Comparison of ENCODE assay signal across 22 cellular contexts in the genomic region with DNA sequence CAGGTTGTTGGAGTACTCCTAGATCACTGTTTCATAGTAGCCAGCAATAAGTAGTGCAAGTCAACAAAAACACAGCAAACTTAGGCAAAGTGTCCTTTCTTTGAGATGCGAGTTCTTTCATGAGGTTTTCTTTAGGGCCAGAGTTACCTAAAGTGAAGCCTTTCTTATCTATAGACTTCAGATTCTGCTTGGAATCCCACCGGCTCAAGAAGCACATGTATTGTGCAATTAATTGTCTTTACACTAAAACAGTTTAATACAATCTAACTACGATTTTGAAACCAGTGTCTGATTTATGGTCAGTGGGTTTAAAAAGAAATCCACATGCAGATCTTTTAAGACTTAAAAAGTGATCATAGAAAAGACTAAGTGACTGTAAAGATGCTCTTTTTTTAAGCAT. TPM values are rescaled to one million over a fixed set of nuclear protein-coding genes. Genes with fewer than 3 reads are reported as not detected.
A peak's percentile ranks its signal among the peaks of the same experiment; 100 is the strongest.
DNase-seq lines count a peak whose midpoint lies in the region; ATAC-seq, FAIRE-seq and TF ChIP-seq lines count a peak whose summit lies in the region.
"Had no signal": no experiment of that assay in that cellular context is flagged by ENCODE, and none has a peak within 500 bp of the region (broad histone marks: within the 10 kb centered on the region; RNA-seq: fewer than 3 reads in every experiment).

No MANE protein-coding gene starts in this region.

- H2BK15ac ChIP-seq in H1 (ENCODE audit: low read length): no peak overlapping the region

- H2BK20ac ChIP-seq in H1 (ENCODE audit: low read length): no peak overlapping the region

- H3K27me3 ChIP-seq in PC-3 (ENCODE audit: low read length): no peaks in the 10 kb centered on the region
- peaks cover 7 to 34% (median 24%) of the 10 kb centered on the region in 4 experiments for H3K27me3 ChIP-seq in H1 (replicated peaks in 1 of 4; ENCODE audit: control insufficient read depth in 3 of 4, extremely low read depth in 1 of 4, insufficient read depth in 3 of 4, low read length in 3 of 4)
- H3K27me3 ChIP-seq in psoas muscle (ENCODE audit: insufficient read depth in 3 of 3, low read length in 2 of 3): no peaks in the 10 kb centered on the region
- H3K27me3 ChIP-seq: gastroesophageal sphincter, pancreas, upper lobe of left lung had no signal

- H3K9me3 Mint-ChIP-seq in natural killer cell treated with Interleukin-12 subunit alpha and Interleukin-12 subunit beta and Interleukin-15 and Interleukin-18, amount 100 ng/mL, for 72 hours: no peaks in the 10 kb centered on the region
- H3K9me3 Mint-ChIP-seq in natural killer cell (no peaks in the 10 kb centered on the region), type B pancreatic cell (no peaks in the 10 kb centered on the region)
- H3K9me3 Mint-ChIP-seq in activated naive CD4-positive, alpha-beta T cell treated with anti-CD3 and anti-CD28 coated beads, Interleukin-2, amount 10 ng/mL, durations not matched to agents 7 days and 5 days: no peaks in the 10 kb centered on the region
- H3K9me3 Mint-ChIP-seq: naive B cell, WTC11 had no signal

- H3K36me3 ChIP-seq in PC-3 (ENCODE audit: low read depth, low read length) (no peaks in the 10 kb centered on the region), H1 (ENCODE audit: control insufficient read depth in 2 of 4, insufficient read depth in 4 of 4, low read length in 3 of 4) (no peaks in the 10 kb centered on the region), psoas muscle (ENCODE audit: insufficient read depth in 1 of 2, low read depth in 1 of 2) (no peaks in the 10 kb centered on the region)
- H3K36me3 ChIP-seq: gastroesophageal sphincter, left ventricle myocardium inferior, pancreas, spleen, upper lobe of left lung had no signal

- no peak overlapping the region for H3K4ac ChIP-seq in H1 (replicated peaks; ENCODE audit: insufficient read length, low read depth, low read length)

- peak overlapping the region; percentile 12 for H3K4me3 Mint-ChIP-seq in natural killer cell treated with Interleukin-12 subunit alpha and Interleukin-12 subunit beta and Interleukin-15 and Interleukin-18, amount 100 ng/mL, for 72 hours
- H3K4me3 Mint-ChIP-seq in natural killer cell (no peak overlapping the region), type B pancreatic cell (no peak overlapping the region)
- H3K4me3 Mint-ChIP-seq in activated naive CD4-positive, alpha-beta T cell treated with anti-CD3 and anti-CD28 coated beads, Interleukin-2, amount 10 ng/mL, durations not matched to agents 7 days and 5 days: no peak overlapping the region

- H3K56ac ChIP-seq in H1 (replicated peaks; ENCODE audit: insufficient read length, low read depth, low read length): no peak overlapping the region

- TF ChIP-seq POLR2A in H1 (IDR thresholded peaks at IDR 0.05; ENCODE audit: control extremely low read depth in 1 of 2, low read depth in 2 of 2, low read length in 2 of 2): no peak

- H4K8ac ChIP-seq in H1 (ENCODE audit: extremely low read depth, insufficient read depth, low read length): no peak overlapping the region

- no peak overlapping the region for H3K27ac ChIP-seq in PC-3 (ENCODE audit: low read length)
- no peak overlapping the region for H3K27ac ChIP-seq in H1 (ENCODE audit: low read depth, low read length)
- H3K27ac ChIP-seq in psoas muscle: no peak overlapping the region
- H3K27ac ChIP-seq: gastroesophageal sphincter, left ventricle myocardium inferior, pancreas, upper lobe of left lung had no signal

- no peak for TF ChIP-seq EP300 in H1 (IDR thresholded peaks at IDR 0.05; ENCODE audit: borderline replicate concordance in 1 of 2, low read depth in 2 of 2, low read length in 2 of 2)

- TF ChIP-seq CTCF in natural killer cell (IDR thresholded peaks at IDR 0.05) (no peak), PC-3 (conservative IDR thresholded peaks at IDR 0.05; ENCODE audit: low read depth, low read length) (no peak), H1 (IDR thresholded peaks at IDR 0.05; ENCODE audit: control extremely low read depth in 1 of 3, insufficient read depth in 1 of 3, low read depth in 1 of 3, low read length in 3 of 3) (no peak), psoas muscle (IDR thresholded peaks at IDR 0.05) (no peak), type B pancreatic cell (conservative IDR thresholded peaks at IDR 0.05) (no peak)

- H2AFZ ChIP-seq in PC-3 (ENCODE audit: low read length) (no peak overlapping the region), H1 (ENCODE audit: low read length) (no peak overlapping the region)

- H3F3A ChIP-seq in PC-3 (ENCODE audit: low read length, unreplicated experiment): no peaks in the 10 kb centered on the region

- H3K4me2 ChIP-seq in PC-3 (ENCODE audit: low read length) (peak overlapping the region; percentile 99), H1 (ENCODE audit: insufficient read depth in 1 of 2, low read depth in 2 of 2, low read length in 2 of 2) (no peak overlapping the region)

- H3K9me2 ChIP-seq in PC-3 (replicated peaks; ENCODE audit: low read length): no peaks in the 10 kb centered on the region

- H4K5ac ChIP-seq in H1 (ENCODE audit: insufficient read length, low read depth, low read length): no peak overlapping the region

- no peak overlapping the region for H3K14ac ChIP-seq in H1 (ENCODE audit: insufficient read length)

- H3K23me2 ChIP-seq in H1 (ENCODE audit: low read depth, low read length): peaks cover 14% of the 10 kb centered on the region

- H3K79me1 ChIP-seq in H1 (ENCODE audit: low read depth, low read length): no peaks in the 10 kb centered on the region

- ATAC-seq in natural killer cell treated with Interleukin-12 subunit alpha and Interleukin-12 subunit beta and Interleukin-15 and Interleukin-18, amount 100 ng/mL, for 72 hours: no peak
- ATAC-seq in natural killer cell (no peak), PC-3 (no peak), psoas muscle (no peak)
- ATAC-seq: gastroesophageal sphincter, pancreas, right cardiac atrium, WTC11 had no signal

- no peaks in the 10 kb centered on the region for H3K9me3 ChIP-seq in PC-3 (ENCODE audit: low read length)
- no peaks in the 10 kb centered on the region for H3K9me3 ChIP-seq in H1 (ENCODE audit: insufficient read depth in 2 of 2, low read depth in 1 of 2, low read length in 1 of 2)
- no peaks in the 10 kb centered on the region for H3K9me3 ChIP-seq in psoas muscle
- H3K9me3 ChIP-seq: gastroesophageal sphincter, left ventricle myocardium inferior, pancreas, spleen had no signal

- intact Hi-C loops in natural killer cell (cut with micrococcal nuclease) (no loop called here), PC-3 (cut with micrococcal nuclease) (loop anchor here (2.0 kb wide), 1 partner anchor 27 kb away; no protein-coding TSS in a partner anchor), psoas muscle (cut with DNase I) (no loop called here)

- H3K27ac Mint-ChIP-seq in natural killer cell treated with Interleukin-12 subunit alpha and Interleukin-12 subunit beta and Interleukin-15 and Interleukin-18, amount 100 ng/mL, for 72 hours: no peak overlapping the region
- H3K27ac Mint-ChIP-seq in natural killer cell: no peak overlapping the region
- H3K27ac Mint-ChIP-seq in activated naive CD4-positive, alpha-beta T cell treated with anti-CD3 and anti-CD28 coated beads, Interleukin-2, amount 10 ng/mL, durations not matched to agents 7 days and 5 days: no peak overlapping the region
- no peak overlapping the region for H3K27ac Mint-ChIP-seq in type B pancreatic cell

- H3K36me3 Mint-ChIP-seq in natural killer cell treated with Interleukin-12 subunit alpha and Interleukin-12 subunit beta and Interleukin-15 and Interleukin-18, amount 100 ng/mL, for 72 hours: no peaks in the 10 kb centered on the region
- H3K36me3 Mint-ChIP-seq in natural killer cell (no peaks in the 10 kb centered on the region), type B pancreatic cell (no peaks in the 10 kb centered on the region)
- H3K36me3 Mint-ChIP-seq in activated naive CD4-positive, alpha-beta T cell treated with anti-CD3 and anti-CD28 coated beads, Interleukin-2, amount 10 ng/mL, durations not matched to agents 7 days and 5 days: peaks cover 5% of the 10 kb centered on the region
- H3K36me3 Mint-ChIP-seq: naive B cell, WTC11 had no signal

- H3K18ac ChIP-seq in H1 (ENCODE audit: extremely low read depth, low read length): no peak overlapping the region

- no peak for DNase-seq in natural killer cell treated with Interleukin-12 subunit alpha and Interleukin-12 subunit beta and Interleukin-15 and Interleukin-18, amount 100 ng/mL, for 72 hours (ENCODE audit: low spot score)
- DNase-seq in natural killer cell (no peak), PC-3 (no peak), H1 (ENCODE audit: low read depth in 1 of 2, low spot score in 2 of 2) (no peak), psoas muscle (no peak), NCI-H1930 (lab: John Stamatoyannopoulos, UW) (no peak), type B pancreatic cell (ENCODE audit: extremely low spot score, unreplicated experiment) (no peak)
- no peak for DNase-seq in activated naive CD4-positive, alpha-beta T cell treated with anti-CD3 and anti-CD28 coated beads, Interleukin-2, amount 10 ng/mL, durations not matched to agents 7 days and 5 days
- DNase-seq: cerebellar nuclear complex, GDM1, H7, KG1, left ventricle myocardium inferior, naive B cell, NCI-H1436 treated with DMSO at 0.1 percent for 48 hours, pancreas, right cardiac atrium, SHP77, spleen, upper lobe of left lung had no signal

- H3K4me1 Mint-ChIP-seq in natural killer cell treated with Interleukin-12 subunit alpha and Interleukin-12 subunit beta and Interleukin-15 and Interleukin-18, amount 100 ng/mL, for 72 hours (ENCODE audit: low read depth in 2 of 2): peaks cover 17 to 36% of the 10 kb centered on the region in 2 donors
- H3K4me1 Mint-ChIP-seq in natural killer cell (peaks cover 38 to 52% of the 10 kb centered on the region in 2 donors), type B pancreatic cell (ENCODE audit: unreplicated experiment) (peaks cover 26% of the 10 kb centered on the region)
- H3K4me1 Mint-ChIP-seq in activated naive CD4-positive, alpha-beta T cell treated with anti-CD3 and anti-CD28 coated beads, Interleukin-2, amount 10 ng/mL, durations not matched to agents 7 days and 5 days: peaks cover 48% of the 10 kb centered on the region

- H4K91ac ChIP-seq in H1 (replicated peaks; ENCODE audit: insufficient read length, low read length): no peak overlapping the region

- no peak overlapping the region for H2BK120ac ChIP-seq in H1 (replicated peaks; ENCODE audit: low read depth, low read length)

- CTCF ChIA-PET in PC-3 (lab: Charles Lee) (no interaction called here), H1 (lab: Charles Lee; ENCODE audit: partially characterized antibody) (interaction anchor here (0.9 to 7.9 kb wide), 7 partner anchors 11 to 42 kb away, joined by 3 to 91 read pairs (median 4); no protein-coding TSS in a partner anchor)
- CTCF ChIA-PET in activated naive CD4-positive, alpha-beta T cell treated with anti-CD3 and anti-CD28 coated beads, Interleukin-2, amount 10 ng/mL, durations not matched to agents 7 days and 5 days (lab: Charles Lee): interaction anchor here (0.6 to 7.2 kb wide), 3 partner anchors 24 to 37 kb away, joined by 3 to 62 read pairs (median 3); no protein-coding TSS in a partner anchor

- H3K9ac ChIP-seq in PC-3 (ENCODE audit: low read length): no peak overlapping the region
- H3K9ac ChIP-seq in H1 (replicated peaks in 1 of 4; ENCODE audit: extremely low read depth in 1 of 4, low read depth in 3 of 4, low read length in 3 of 4): no peak overlapping the region

- no TSS peak for BruUV-seq in PC-3 (replicated peaks; lab: Mats Ljungman, UMichigan)

- no peak overlapping the region for H2BK5ac ChIP-seq in H1 (ENCODE audit: low read depth, low read length)

- H2BK12ac ChIP-seq in H1 (ENCODE audit: low read depth, low read length): no peak overlapping the region

- no peak overlapping the region for H3K4me3 ChIP-seq in PC-3 (ENCODE audit: low read length)
- H3K4me3 ChIP-seq in H1 (ENCODE audit: extremely low read depth in 1 of 4, insufficient read depth in 2 of 4, low read depth in 3 of 4, low read length in 4 of 4): no peak overlapping the region
- peak overlapping the region; percentile 73 for H3K4me3 ChIP-seq in psoas muscle
- H3K4me3 ChIP-seq: pancreas, spleen, upper lobe of left lung had no signal

- POLR2A ChIA-PET in PC-3 (lab: Charles Lee; ENCODE audit: unreplicated experiment): no interaction called here
- POLR2A ChIA-PET in H1 (lab: Charles Lee; ENCODE audit: partially characterized antibody): no interaction called here

- 69% methylated on average over 3 of the region's 3 CpGs; no CpG with 5 or more reads in 1 of the 2 experiments for WGBS in H1 (ENCODE audit: extremely low coverage in 1 of 2, insufficient coverage in 1 of 2, insufficient read length in 1 of 2, insufficient replicate concordance in 2 of 2, low coverage in 1 of 2, low lambda C conversion rate in 2 of 2, missing lambda C conversion rate in 1 of 2), 2 experiments
- WGBS in psoas muscle, 3 donors: 68 to 77% (median 70%) methylated on average over 3 of the region's 3 CpGs

- H3K27me3 Mint-ChIP-seq in natural killer cell treated with Interleukin-12 subunit alpha and Interleukin-12 subunit beta and Interleukin-15 and Interleukin-18, amount 100 ng/mL, for 72 hours: no peaks in the 10 kb centered on the region
- H3K27me3 Mint-ChIP-seq in natural killer cell (ENCODE audit: low read depth in 2 of 2) (no peaks in the 10 kb centered on the region), type B pancreatic cell (peaks cover 19% of the 10 kb centered on the region)
- peaks cover 16% of the 10 kb centered on the region for H3K27me3 Mint-ChIP-seq in activated naive CD4-positive, alpha-beta T cell treated with anti-CD3 and anti-CD28 coated beads, Interleukin-2, amount 10 ng/mL, durations not matched to agents 7 days and 5 days
- H3K27me3 Mint-ChIP-seq: naive B cell had no signal

- no peak for TF ChIP-seq RAD21 in H1 (IDR thresholded peaks at IDR 0.05 in 1 of 2, conservative IDR thresholded peaks at IDR 0.05 in 1 of 2; ENCODE audit: low read depth in 2 of 2, low read length in 2 of 2)

- peaks cover 17% of the 10 kb centered on the region for H4K20me1 ChIP-seq in PC-3 (ENCODE audit: low read length)
- peaks cover 2 to 11% of the 10 kb centered on the region in 2 experiments for H4K20me1 ChIP-seq in H1 (replicated peaks in 1 of 2; ENCODE audit: control insufficient read depth in 1 of 2, insufficient read depth in 2 of 2, low read length in 2 of 2)

- no peak overlapping the region for H3K23ac ChIP-seq in H1 (ENCODE audit: insufficient read length)

- H3K79me2 ChIP-seq in PC-3 (ENCODE audit: low read length) (peaks cover 59% of the 10 kb centered on the region), H1 (ENCODE audit: control insufficient read depth in 1 of 2, insufficient read depth in 2 of 2, low read length in 2 of 2) (no peaks in the 10 kb centered on the region)

- peaks cover 30% of the 10 kb centered on the region for H3K4me1 ChIP-seq in PC-3 (ENCODE audit: insufficient read depth, low read length)
- H3K4me1 ChIP-seq in H1 (replicated peaks in 1 of 4; ENCODE audit: control insufficient read depth in 3 of 4, insufficient read depth in 4 of 4, low read length in 3 of 4): peaks cover 0 to 6% (median 5%) of the 10 kb centered on the region in 4 experiments; a peak in 6 of 7 replicates
- peaks cover 57% of the 10 kb centered on the region for H3K4me1 ChIP-seq in psoas muscle

- FAIRE-seq in H1 (lab: Jason Lieb, UNC): no peak
- FAIRE-seq: pancreas had no signal

- no peak overlapping the region for H2AK5ac ChIP-seq in H1 (ENCODE audit: low read depth, low read length)

RNA-seq across cellular contexts. Expression of gene PURA, which starts 3.6 kb away (rescaled TPM):
- total RNA-seq in natural killer cell treated with Interleukin-12 subunit alpha and Interleukin-12 subunit beta and Interleukin-15 and Interleukin-18, amount 100 ng/mL, for 72 hours: 10 to 100 TPM; 11.1 to 14.0 TPM
- total RNA-seq in natural killer cell: 10 to 100 TPM in 1 of 3 donors, 1 to 10 TPM in 2; 8.1 to 12.0 (median 9.8) TPM
- 7.3 and 8.5 TPM in 2 replicates for total RNA-seq in PC-3 (2014; rRNA removed)
- total RNA-seq in H1 (2021; fragmentation: NEBNext Ultra II Directional; extraction: Animal tissue kit (Norgen Biotek cat#: 25700)): 2.1 and 2.3 TPM in 2 replicates
- polyA plus RNA-seq in H1 (2011; rRNA removed): 0.58 and 0.98 TPM in 2 replicates
- polyA plus RNA-seq in H1 (2011; cell fraction: cytosol; rRNA removed): 0.81 TPM
- polyA plus RNA-seq in H1 (2011; cell fraction: nucleus; rRNA removed): 0.78 TPM
- 0.81 to 1.4 TPM (median 1.2 TPM) in 4 replicates for polyA plus RNA-seq in H1 (2012, experiment 1 of 2)
- polyA plus RNA-seq in H1 (2012, experiment 2 of 2): 0.38 TPM
- 1.3 TPM for polyA plus RNA-seq in H1 (2013, experiment 1 of 2)
- 1.1 TPM for polyA plus RNA-seq in H1 (2013, experiment 2 of 2)
- polyA minus RNA-seq in H1 (2011; rRNA and poly(A)+ RNA removed): 0.76 and 1.1 TPM in 2 replicates
- 0.59 TPM for polyA minus RNA-seq in H1 (2011; cell fraction: cytosol; rRNA and poly(A)+ RNA removed)
- polyA minus RNA-seq in H1 (2011; cell fraction: nucleus; rRNA and poly(A)+ RNA removed): 2.8 TPM
- total RNA-seq in psoas muscle: 10 to 100 TPM; 11.8 to 20.4 (median 19.3) TPM
- 1 to 10 TPM; 3.2 to 8.8 (median 3.4) TPM for polyA plus RNA-seq in psoas muscle
- total RNA-seq in type B pancreatic cell (ENCODE audit: low replicate concordance): 8.3 and 10.7 TPM in 2 replicates

RNA-seq across cellular contexts. Expression of gene IGIP, which starts 8.2 kb away (rescaled TPM):
- 1 to 10 TPM; 2.6 to 3.1 TPM for total RNA-seq in natural killer cell treated with Interleukin-12 subunit alpha and Interleukin-12 subunit beta and Interleukin-15 and Interleukin-18, amount 100 ng/mL, for 72 hours
- total RNA-seq in natural killer cell (1 to 10 TPM; 2.2 to 4.0 (median 4.0) TPM), PC-3 (2014; rRNA removed) (1.3 and 2.1 TPM in 2 replicates), psoas muscle (10 to 100 TPM in 2 of 4 donors, 1 to 10 TPM in 2; 5.1 to 11.6 (median 9.3) TPM), type B pancreatic cell (ENCODE audit: low replicate concordance) (2.6 and 2.9 TPM in 2 replicates)
- 0.33 and 0.69 TPM in 2 replicates for total RNA-seq in H1 (2021; fragmentation: NEBNext Ultra II Directional; extraction: Animal tissue kit (Norgen Biotek cat#: 25700))
- polyA plus RNA-seq in H1 (2011; rRNA removed) (0.14 and 0.32 TPM in 2 replicates), psoas muscle (1 to 10 TPM; 3.5 to 6.8 (median 3.6) TPM)
- 0.22 TPM for polyA plus RNA-seq in H1 (2011; cell fraction: cytosol; rRNA removed)
- polyA plus RNA-seq in H1 (2011; cell fraction: nucleus; rRNA removed): 0.19 TPM
- polyA plus RNA-seq in H1 (2012, experiment 1 of 2): 0.36 to 0.56 TPM (median 0.50 TPM) in 4 replicates
- not detected for polyA plus RNA-seq in H1 (2012, experiment 2 of 2)
- 0.28 TPM for polyA plus RNA-seq in H1 (2013, experiment 1 of 2)
- polyA plus RNA-seq in H1 (2013, experiment 2 of 2): 0.18 TPM
- polyA minus RNA-seq in H1 (2011; rRNA and poly(A)+ RNA removed): 0.38 and 0.54 TPM in 2 replicates
- polyA minus RNA-seq in H1 (2011; cell fraction: cytosol; rRNA and poly(A)+ RNA removed): not detected
- polyA minus RNA-seq in H1 (2011; cell fraction: nucleus; rRNA and poly(A)+ RNA removed): 0.60 TPM

RNA-seq across cellular contexts. Expression of gene CYSTM1, which starts 57.5 kb away (rescaled TPM):
- total RNA-seq in natural killer cell treated with Interleukin-12 subunit alpha and Interleukin-12 subunit beta and Interleukin-15 and Interleukin-18, amount 100 ng/mL, for 72 hours: 10 to 100 TPM; 11.7 to 14.8 TPM
- total RNA-seq in natural killer cell: 1 to 10 TPM; 3.9 to 4.9 (median 4.2) TPM
- total RNA-seq in PC-3 (2014; rRNA removed): 24.3 and 43.3 TPM in 2 replicates
- total RNA-seq in H1 (2021; fragmentation: NEBNext Ultra II Directional; extraction: Animal tissue kit (Norgen Biotek cat#: 25700)): 25.0 and 28.1 TPM in 2 replicates
- polyA plus RNA-seq in H1 (2011; rRNA removed): 38.8 and 47.8 TPM in 2 replicates
- 52.6 TPM for polyA plus RNA-seq in H1 (2011; cell fraction: cytosol; rRNA removed)
- polyA plus RNA-seq in H1 (2011; cell fraction: nucleus; rRNA removed): 25.3 TPM
- polyA plus RNA-seq in H1 (2012, experiment 1 of 2): 17.5 to 37.1 TPM (median 30.7 TPM) in 4 replicates
- polyA plus RNA-seq in H1 (2012, experiment 2 of 2): 28.3 TPM
- polyA plus RNA-seq in H1 (2013, experiment 1 of 2): 15.9 TPM
- 17.1 TPM for polyA plus RNA-seq in H1 (2013, experiment 2 of 2)
- polyA minus RNA-seq in H1 (2011; rRNA and poly(A)+ RNA removed): 15.7 and 23.1 TPM in 2 replicates
- 16.4 TPM for polyA minus RNA-seq in H1 (2011; cell fraction: cytosol; rRNA and poly(A)+ RNA removed)
- polyA minus RNA-seq in H1 (2011; cell fraction: nucleus; rRNA and poly(A)+ RNA removed): 14.4 TPM
- total RNA-seq in psoas muscle: 100 to 1,000 TPM; 193 to 408 (median 285) TPM
- 100 to 1,000 TPM; 217 to 601 (median 297) TPM for polyA plus RNA-seq in psoas muscle
- 49.9 and 73.5 TPM in 2 replicates for total RNA-seq in type B pancreatic cell (ENCODE audit: low replicate concordance)
